1 cellular context compared by ENCODE assay signal in the genomic region with DNA sequence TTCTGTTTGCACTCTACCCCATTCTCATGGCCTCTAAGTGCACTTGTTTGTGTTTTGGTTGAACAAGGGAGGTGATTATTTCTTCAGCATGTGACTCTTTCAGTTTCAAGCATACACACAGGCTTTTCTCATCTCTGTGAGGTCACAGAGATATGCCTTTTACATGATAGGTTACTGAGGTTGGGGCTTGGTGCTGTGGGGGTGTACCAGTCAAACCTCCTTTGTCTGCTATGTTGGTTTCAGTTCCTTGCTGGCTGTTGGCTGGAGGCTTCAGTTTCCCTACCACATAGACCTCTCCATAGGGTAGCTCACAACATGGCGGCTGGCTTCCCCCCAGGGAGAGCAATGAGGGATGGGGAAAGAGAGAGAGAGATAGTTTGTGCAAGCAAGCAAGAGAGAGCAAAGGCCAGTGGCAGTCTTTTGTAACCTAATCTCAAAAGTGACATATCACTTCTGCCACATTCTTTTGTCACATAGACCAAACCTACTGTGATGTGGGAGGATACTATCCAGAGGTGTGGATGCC.
TF ChIP-seq lines count a peak whose summit lies in the region.

No MANE protein-coding gene starts in this region.

TF ChIP-seq in HepG2, 621 proteins besides CTCF, POLR2A, EP300 and RAD21 (continued from another document and continues in another):
- TF ChIP-seq RBAK (CRISPR knock-in tag; IDR thresholded peaks at IDR 0.05) (0 out of 2 replicates have a peak, but pooled peaks have one; percentile 14), ZNF891 (CRISPR knock-in tag; IDR thresholded peaks at IDR 0.05) (no peak), ZNF691 (CRISPR knock-in tag; IDR thresholded peaks at IDR 0.05; ENCODE audit: borderline replicate concordance, low read depth) (no peak), ZNF589 (CRISPR knock-in tag; conservative IDR thresholded peaks at IDR 0.05) (no peak), MEIS2 (CRISPR knock-in tag; IDR thresholded peaks at IDR 0.05) (no peak), RBM39 (IDR thresholded peaks at IDR 0.05; ENCODE audit: low read depth, low read length, poor library complexity, severe bottlenecking) (no peak), SOX6 (IDR thresholded peaks at IDR 0.05) (no peak), SOX6 (CRISPR knock-in tag; IDR thresholded peaks at IDR 0.05) (peak; percentile 77), SALL1 (CRISPR knock-in tag; IDR thresholded peaks at IDR 0.05) (peak; percentile 51; the same call in 1 of the 2 replicates), BORCS8-MEF2B (CRISPR knock-in tag; IDR thresholded peaks at IDR 0.05) (no peak), FOSL2 (CRISPR knock-in tag; IDR thresholded peaks at IDR 0.05) (0 out of 2 replicates have a peak, but pooled peaks have one; percentile 27), U2AF1 (optimal IDR thresholded peaks at IDR 0.05; ENCODE audit: low read depth, low read length) (no peak), CBX5 (CRISPR knock-in tag; IDR thresholded peaks at IDR 0.05; ENCODE audit: borderline replicate concordance) (peak; percentile 45; the same call in 1 of the 2 replicates), SIX1 (CRISPR knock-in tag; IDR thresholded peaks at IDR 0.05; ENCODE audit: borderline replicate concordance) (peak; percentile 49; the same call in 1 of the 2 replicates), HNF4G (IDR thresholded peaks at IDR 0.05; ENCODE audit: borderline replicate concordance, low read depth, low read length) (peak; percentile 53; the same call in 1 of the 2 replicates), HNF4G (CRISPR knock-in tag; IDR thresholded peaks at IDR 0.05; ENCODE audit: borderline replicate concordance, low read depth) (no peak), ZMYM2 (CRISPR knock-in tag; IDR thresholded peaks at IDR 0.05) (0 out of 2 replicates have a peak, but pooled peaks have one; percentile 24), POGZ (CRISPR knock-in tag; IDR thresholded peaks at IDR 0.05) (peak; percentile 79), ZNF362 (CRISPR knock-in tag; IDR thresholded peaks at IDR 0.05; ENCODE audit: borderline replicate concordance) (0 out of 2 replicates have a peak, but pooled peaks have one; percentile 23), ZNF792 (CRISPR knock-in tag; IDR thresholded peaks at IDR 0.05) (no peak), E2F1 (CRISPR knock-in tag; IDR thresholded peaks at IDR 0.05) (no peak), ZNF644 (CRISPR knock-in tag; IDR thresholded peaks at IDR 0.05; ENCODE audit: low read depth) (peak; percentile 99), ZNF354B (CRISPR knock-in tag; IDR thresholded peaks at IDR 0.05) (no peak), ZNF317 (CRISPR knock-in tag; IDR thresholded peaks at IDR 0.05) (no peak), WIZ (CRISPR knock-in tag; IDR thresholded peaks at IDR 0.05) (peak; percentile 49; the same call in 1 of the 2 replicates), YEATS4 (CRISPR knock-in tag; IDR thresholded peaks at IDR 0.05; ENCODE audit: borderline replicate concordance) (no peak), CEBPB (IDR thresholded peaks at IDR 0.05; ENCODE audit: borderline replicate concordance, low read depth, low read length) (peak; percentile 9; the same call in 1 of the 2 replicates), ZBTB33 (CRISPR knock-in tag; IDR thresholded peaks at IDR 0.05) (0 out of 2 replicates have a peak, but pooled peaks have one; percentile 21), SP4 (CRISPR knock-in tag; IDR thresholded peaks at IDR 0.05) (no peak), GATAD2A (CRISPR knock-in tag; IDR thresholded peaks at IDR 0.05) (peak; percentile 48), SMAD3 (CRISPR knock-in tag; IDR thresholded peaks at IDR 0.05) (no peak), FOXK1 (CRISPR knock-in tag; IDR thresholded peaks at IDR 0.05; ENCODE audit: borderline replicate concordance, low read depth) (no peak), MEF2D (CRISPR knock-in tag; IDR thresholded peaks at IDR 0.05) (no peak), HNF4A (CRISPR knock-in tag; IDR thresholded peaks at IDR 0.05) (peak; percentile 82), SOX5 (CRISPR knock-in tag; IDR thresholded peaks at IDR 0.05; ENCODE audit: borderline replicate concordance) (peak; percentile 45), MTF1 (CRISPR knock-in tag; IDR thresholded peaks at IDR 0.05) (no peak), SIX4 (CRISPR knock-in tag; IDR thresholded peaks at IDR 0.05) (0 out of 2 replicates have a peak, but pooled peaks have one; percentile 45), ZFP36L2 (CRISPR knock-in tag; IDR thresholded peaks at IDR 0.05) (no peak), ZBTB21 (CRISPR knock-in tag; IDR thresholded peaks at IDR 0.05) (peak; percentile 30; the same call in 1 of the 2 replicates), EHMT2 (IDR thresholded peaks at IDR 0.05; ENCODE audit: borderline replicate concordance, low read depth, low read length) (peak; percentile 91), YY1 (IDR thresholded peaks at IDR 0.05; ENCODE audit: insufficient read depth, insufficient replicate concordance, low read depth, low read length) (peak; percentile 58), ATAD3A (CRISPR knock-in tag; IDR thresholded peaks at IDR 0.05) (no peak), ZNF556 (CRISPR knock-in tag; IDR thresholded peaks at IDR 0.05; ENCODE audit: borderline replicate concordance) (no peak), ZNF382 (CRISPR knock-in tag; IDR thresholded peaks at IDR 0.05; ENCODE audit: borderline replicate concordance) (no peak), ZNF710 (CRISPR knock-in tag; IDR thresholded peaks at IDR 0.05; ENCODE audit: borderline replicate concordance) (peak; percentile 71), CEBPG (CRISPR knock-in tag; IDR thresholded peaks at IDR 0.05) (peak; percentile 42; the same call in 1 of the 2 replicates), ZMYM4 (CRISPR knock-in tag; IDR thresholded peaks at IDR 0.05) (peak; percentile 78)
- TF ChIP-seq, protein P1, sequence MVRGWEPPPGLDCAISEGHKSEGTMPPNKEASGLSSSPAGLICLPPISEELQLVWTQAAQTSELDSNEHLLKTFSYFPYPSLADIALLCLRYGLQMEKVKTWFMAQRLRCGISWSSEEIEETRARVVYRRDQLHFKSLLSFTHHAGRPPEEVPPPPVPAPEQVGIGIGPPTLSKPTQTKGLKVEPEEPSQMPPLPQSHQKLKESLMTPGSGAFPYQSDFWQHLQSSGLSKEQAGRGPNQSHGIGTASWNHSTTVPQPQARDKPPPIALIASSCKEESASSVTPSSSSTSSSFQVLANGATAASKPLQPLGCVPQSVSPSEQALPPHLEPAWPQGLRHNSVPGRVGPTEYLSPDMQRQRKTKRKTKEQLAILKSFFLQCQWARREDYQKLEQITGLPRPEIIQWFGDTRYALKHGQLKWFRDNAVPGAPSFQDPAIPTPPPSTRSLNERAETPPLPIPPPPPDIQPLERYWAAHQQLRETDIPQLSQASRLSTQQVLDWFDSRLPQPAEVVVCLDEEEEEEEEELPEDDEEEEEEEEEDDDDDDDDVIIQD (CRISPR knock-in tag; IDR thresholded peaks at IDR 0.05; ENCODE audit: low read depth), result peak; percentile 71; the same call in 1 of the 2 replicates
- TF ChIP-seq, protein P2, sequence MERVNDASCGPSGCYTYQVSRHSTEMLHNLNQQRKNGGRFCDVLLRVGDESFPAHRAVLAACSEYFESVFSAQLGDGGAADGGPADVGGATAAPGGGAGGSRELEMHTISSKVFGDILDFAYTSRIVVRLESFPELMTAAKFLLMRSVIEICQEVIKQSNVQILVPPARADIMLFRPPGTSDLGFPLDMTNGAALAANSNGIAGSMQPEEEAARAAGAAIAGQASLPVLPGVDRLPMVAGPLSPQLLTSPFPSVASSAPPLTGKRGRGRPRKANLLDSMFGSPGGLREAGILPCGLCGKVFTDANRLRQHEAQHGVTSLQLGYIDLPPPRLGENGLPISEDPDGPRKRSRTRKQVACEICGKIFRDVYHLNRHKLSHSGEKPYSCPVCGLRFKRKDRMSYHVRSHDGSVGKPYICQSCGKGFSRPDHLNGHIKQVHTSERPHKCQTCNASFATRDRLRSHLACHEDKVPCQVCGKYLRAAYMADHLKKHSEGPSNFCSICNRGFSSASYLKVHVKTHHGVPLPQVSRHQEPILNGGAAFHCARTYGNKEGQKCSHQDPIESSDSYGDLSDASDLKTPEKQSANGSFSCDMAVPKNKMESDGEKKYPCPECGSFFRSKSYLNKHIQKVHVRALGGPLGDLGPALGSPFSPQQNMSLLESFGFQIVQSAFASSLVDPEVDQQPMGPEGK (CRISPR knock-in tag; IDR thresholded peaks at IDR 0.05), result 0 out of 2 replicates have a peak, but pooled peaks have one; percentile 21
- TF ChIP-seq, protein P3, sequence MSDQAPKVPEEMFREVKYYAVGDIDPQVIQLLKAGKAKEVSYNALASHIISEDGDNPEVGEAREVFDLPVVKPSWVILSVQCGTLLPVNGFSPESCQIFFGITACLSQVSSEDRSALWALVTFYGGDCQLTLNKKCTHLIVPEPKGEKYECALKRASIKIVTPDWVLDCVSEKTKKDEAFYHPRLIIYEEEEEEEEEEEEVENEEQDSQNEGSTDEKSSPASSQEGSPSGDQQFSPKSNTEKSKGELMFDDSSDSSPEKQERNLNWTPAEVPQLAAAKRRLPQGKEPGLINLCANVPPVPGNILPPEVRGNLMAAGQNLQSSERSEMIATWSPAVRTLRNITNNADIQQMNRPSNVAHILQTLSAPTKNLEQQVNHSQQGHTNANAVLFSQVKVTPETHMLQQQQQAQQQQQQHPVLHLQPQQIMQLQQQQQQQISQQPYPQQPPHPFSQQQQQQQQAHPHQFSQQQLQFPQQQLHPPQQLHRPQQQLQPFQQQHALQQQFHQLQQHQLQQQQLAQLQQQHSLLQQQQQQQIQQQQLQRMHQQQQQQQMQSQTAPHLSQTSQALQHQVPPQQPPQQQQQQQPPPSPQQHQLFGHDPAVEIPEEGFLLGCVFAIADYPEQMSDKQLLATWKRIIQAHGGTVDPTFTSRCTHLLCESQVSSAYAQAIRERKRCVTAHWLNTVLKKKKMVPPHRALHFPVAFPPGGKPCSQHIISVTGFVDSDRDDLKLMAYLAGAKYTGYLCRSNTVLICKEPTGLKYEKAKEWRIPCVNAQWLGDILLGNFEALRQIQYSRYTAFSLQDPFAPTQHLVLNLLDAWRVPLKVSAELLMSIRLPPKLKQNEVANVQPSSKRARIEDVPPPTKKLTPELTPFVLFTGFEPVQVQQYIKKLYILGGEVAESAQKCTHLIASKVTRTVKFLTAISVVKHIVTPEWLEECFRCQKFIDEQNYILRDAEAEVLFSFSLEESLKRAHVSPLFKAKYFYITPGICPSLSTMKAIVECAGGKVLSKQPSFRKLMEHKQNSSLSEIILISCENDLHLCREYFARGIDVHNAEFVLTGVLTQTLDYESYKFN (CRISPR knock-in tag; conservative IDR thresholded peaks at IDR 0.05), result peak; percentile 26; the same call in 1 of the 2 replicates
